9 cellular contexts compared by ENCODE assay signal in genomic region chr7:30148951-30149459, GRCh38. TPM values are rescaled to one million over a fixed set of nuclear protein-coding genes. Genes with fewer than 3 reads are reported as not detected.
A peak's percentile ranks its signal among the peaks of the same experiment; 100 is the strongest.
DNase-seq lines count a peak whose midpoint lies in the region; ATAC-seq, FAIRE-seq and TF ChIP-seq lines count a peak whose summit lies in the region.
"Had no signal": no experiment of that assay in that cellular context is flagged by ENCODE, and none has a peak within 500 bp of the region (broad histone marks: within the 10 kb centered on the region; RNA-seq: fewer than 3 reads in every experiment).

No MANE protein-coding gene starts in this region.

- H4K20me1 ChIP-seq in smooth muscle cell (ENCODE audit: low read depth) (no peaks in the 10 kb centered on the region), SK-N-SH (ENCODE audit: insufficient read depth) (no peaks in the 10 kb centered on the region)

- H3K27me3 ChIP-seq in pancreas, result no peaks in the 10 kb centered on the region
- no peaks in the 10 kb centered on the region for H3K27me3 ChIP-seq in smooth muscle cell (ENCODE audit: low read depth)
- H3K27me3 ChIP-seq in gastroesophageal sphincter, result no peaks in the 10 kb centered on the region
- no peaks in the 10 kb centered on the region for H3K27me3 ChIP-seq in SK-N-SH (ENCODE audit: insufficient read depth)

- no peaks in the 10 kb centered on the region for H3K9me3 Mint-ChIP-seq in activated naive CD8-positive, alpha-beta T cell (ENCODE audit: low read depth)

- intact Hi-C loops in pancreas (cut with DNase I), result no loop called here

- H3K27ac Mint-ChIP-seq in activated naive CD8-positive, alpha-beta T cell, result peak overlapping the region; percentile 29

- peaks cover 8% of the 10 kb centered on the region for H3K4me1 Mint-ChIP-seq in activated naive CD8-positive, alpha-beta T cell (ENCODE audit: low read depth)

- POLR2A ChIA-PET in SK-N-SH (lab: Yijun Ruan, JAX), result interaction anchor here (0.5 kb wide), 1 partner anchor 36 kb away, joined by 3 read pairs; no protein-coding TSS in a partner anchor

- H3K4me3 Mint-ChIP-seq in activated naive CD8-positive, alpha-beta T cell, result no peak overlapping the region

- TF ChIP-seq RAD21 in SK-N-SH (IDR thresholded peaks at IDR 0.05; ENCODE audit: low read length), result no peak

- H3K79me2 ChIP-seq in smooth muscle cell (ENCODE audit: low read depth), result no peaks in the 10 kb centered on the region
- H3K79me2 ChIP-seq in SK-N-SH (ENCODE audit: insufficient read depth), result peaks cover 20% of the 10 kb centered on the region; the same call in 1 of the 2 replicates

- H3K9me2 ChIP-seq in SK-N-SH, result no peaks in the 10 kb centered on the region

- H3K4me3 ChIP-seq in pancreas (no peak overlapping the region), smooth muscle cell (no peak overlapping the region), gastroesophageal sphincter (peak overlapping the region in 1 of 2 donors; percentile 6), SK-N-SH (ENCODE audit: low read depth in 2 of 2, low read length in 1 of 2) (no peak overlapping the region)
- H3K4me3 ChIP-seq: A549 had no signal

- TF ChIP-seq POLR2A in gastroesophageal sphincter (IDR thresholded peaks at IDR 0.05), result no peak

- H3K36me3 Mint-ChIP-seq in activated naive CD8-positive, alpha-beta T cell, result no peaks in the 10 kb centered on the region

- WGBS in pancreas, 2 donors, result 64 to 77% methylated on average over 13 of the region's 13 CpGs
- WGBS in smooth muscle cell (ENCODE audit: low lambda C conversion rate), result 86% methylated on average over 13 of the region's 13 CpGs
- 82% methylated on average over 6 of the region's 13 CpGs; no CpG with 5 or more reads in 1 of the 2 donors for WGBS in gastroesophageal sphincter (ENCODE audit: low coverage in 1 of 2), 2 donors
- WGBS in SK-N-SH (ENCODE audit: low lambda C conversion rate), result 85% methylated on average over 10 of the region's 13 CpGs

- H3K9ac ChIP-seq in smooth muscle cell (ENCODE audit: low read depth), result no peak overlapping the region
- H3K9ac ChIP-seq in SK-N-SH, result no peak overlapping the region

- ATAC-seq in pancreas, result peak; percentile 25 to 85 (median 68)
- no peak for ATAC-seq in gastroesophageal sphincter
- ATAC-seq: A549 had no signal

- no peaks in the 10 kb centered on the region for H3K27me3 Mint-ChIP-seq in activated naive CD8-positive, alpha-beta T cell

- H2AFZ ChIP-seq in smooth muscle cell (ENCODE audit: low read depth) (no peak overlapping the region), SK-N-SH (ENCODE audit: low read depth) (no peak overlapping the region)

- H3K9me3 ChIP-seq in pancreas, result no peaks in the 10 kb centered on the region
- no peaks in the 10 kb centered on the region for H3K9me3 ChIP-seq in smooth muscle cell (replicated peaks; ENCODE audit: low read depth)
- no peaks in the 10 kb centered on the region for H3K9me3 ChIP-seq in gastroesophageal sphincter
- no peaks in the 10 kb centered on the region for H3K9me3 ChIP-seq in SK-N-SH
- H3K9me3 ChIP-seq: A549 had no signal

- FAIRE-seq in pancreas (lab: Jason Lieb, UNC), result no peak
- FAIRE-seq: A549 had no signal

- no peak for TF ChIP-seq EP300 in gastroesophageal sphincter (IDR thresholded peaks at IDR 0.05)
- TF ChIP-seq EP300 in SK-N-SH (IDR thresholded peaks at IDR 0.05; ENCODE audit: borderline replicate concordance in 1 of 2, low read depth in 1 of 2, low read length in 1 of 2), result no peak

- TF ChIP-seq CTCF in pancreas (IDR thresholded peaks at IDR 0.05) (no peak), smooth muscle cell (IDR thresholded peaks at IDR 0.05; ENCODE audit: borderline replicate concordance, insufficient read depth, poor library complexity, severe bottlenecking) (no peak), gastroesophageal sphincter (IDR thresholded peaks at IDR 0.05) (no peak), SK-N-SH (IDR thresholded peaks at IDR 0.05) (no peak)

- DNase-seq in NCI-H1417 (lab: John Stamatoyannopoulos, UW) (peak in 2 of 3 experiments; percentile 69 to 76), NCI-H1417 treated with DMSO at 0.1 percent for 48 hours (lab: John Stamatoyannopoulos, UW) (no peak), NCI-H2029 treated with DMSO at 0.1 percent for 48 hours (lab: John Stamatoyannopoulos, UW) (peak; percentile 28), pancreas (peak in 2 of 6 donors; percentile 32 to 42), smooth muscle cell (lab: John Stamatoyannopoulos, UW; ENCODE audit: unreplicated experiment) (no peak), SK-N-SH (no peak)

- H3K27ac ChIP-seq in pancreas (peak overlapping the region in 2 of 4 donors; percentile 8 to 47), smooth muscle cell (ENCODE audit: low read depth) (no peak overlapping the region), gastroesophageal sphincter (no peak overlapping the region), SK-N-SH (ENCODE audit: low read depth in 2 of 2, low read length in 1 of 2) (no peak overlapping the region)
- H3K27ac ChIP-seq: A549 had no signal

- H3F3A ChIP-seq in smooth muscle cell (ENCODE audit: low read depth) (no peaks in the 10 kb centered on the region), SK-N-SH (replicated peaks; ENCODE audit: insufficient read depth) (no peaks in the 10 kb centered on the region)

- H3K4me1 ChIP-seq in pancreas (peaks cover 0 to 12% (median 6%) of the 10 kb centered on the region in 3 donors), smooth muscle cell (ENCODE audit: low read depth) (no peaks in the 10 kb centered on the region), gastroesophageal sphincter (peaks cover 16 to 72% (median 25%) of the 10 kb centered on the region in 3 donors), SK-N-SH (ENCODE audit: control insufficient read depth in 1 of 2, insufficient read depth in 2 of 2, low read depth in 1 of 2, low read length in 1 of 2) (peaks cover 0 to 22% of the 10 kb centered on the region in 2 experiments; a peak in 2 of 4 replicates)

- H3K4me2 ChIP-seq in smooth muscle cell (no peak overlapping the region), SK-N-SH (no peak overlapping the region)
- H3K4me2 ChIP-seq: A549 had no signal

- H3K36me3 ChIP-seq in pancreas (peaks cover 0 to 6% (median 0%) of the 10 kb centered on the region in 3 donors), smooth muscle cell (ENCODE audit: low read depth) (no peaks in the 10 kb centered on the region), gastroesophageal sphincter (peaks cover 0 to 59% of the 10 kb centered on the region in 2 donors), SK-N-SH (replicated peaks in 1 of 2; ENCODE audit: control insufficient read depth in 1 of 2, insufficient read depth in 2 of 2, low read length in 1 of 2) (peaks cover 18 to 25% of the 10 kb centered on the region in 2 experiments)

- CTCF ChIA-PET in SK-N-SH (lab: Yijun Ruan, JAX), result interaction anchor here (0.7 to 1.0 kb wide), 3 partner anchors 16 to 27 kb away, joined by 3 read pairs; no protein-coding TSS in a partner anchor

TF ChIP-seq in SK-N-SH, 30 proteins besides CTCF, POLR2A, EP300 and RAD21:
- TF ChIP-seq GATA2 (CRISPR knock-in tag; IDR thresholded peaks at IDR 0.05), result no peak
- TF ChIP-seq NRF1 (IDR thresholded peaks at IDR 0.05; ENCODE audit: low read depth, low read length), result no peak
- TF ChIP-seq, protein P1, sequence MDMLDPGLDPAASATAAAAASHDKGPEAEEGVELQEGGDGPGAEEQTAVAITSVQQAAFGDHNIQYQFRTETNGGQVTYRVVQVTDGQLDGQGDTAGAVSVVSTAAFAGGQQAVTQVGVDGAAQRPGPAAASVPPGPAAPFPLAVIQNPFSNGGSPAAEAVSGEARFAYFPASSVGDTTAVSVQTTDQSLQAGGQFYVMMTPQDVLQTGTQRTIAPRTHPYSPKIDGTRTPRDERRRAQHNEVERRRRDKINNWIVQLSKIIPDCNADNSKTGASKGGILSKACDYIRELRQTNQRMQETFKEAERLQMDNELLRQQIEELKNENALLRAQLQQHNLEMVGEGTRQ (IDR thresholded peaks at IDR 0.05; ENCODE audit: borderline replicate concordance, low read depth, low read length), result no peak
- no peak for TF ChIP-seq POLR2AphosphoS5 (IDR thresholded peaks at IDR 0.05; ENCODE audit: low read depth, low read length)
- TF ChIP-seq GABPA (IDR thresholded peaks at IDR 0.05; ENCODE audit: low read depth), result no peak
- no peak for TF ChIP-seq CHD2 (IDR thresholded peaks at IDR 0.05; ENCODE audit: low read length, partially characterized antibody)
- TF ChIP-seq, protein P2, sequence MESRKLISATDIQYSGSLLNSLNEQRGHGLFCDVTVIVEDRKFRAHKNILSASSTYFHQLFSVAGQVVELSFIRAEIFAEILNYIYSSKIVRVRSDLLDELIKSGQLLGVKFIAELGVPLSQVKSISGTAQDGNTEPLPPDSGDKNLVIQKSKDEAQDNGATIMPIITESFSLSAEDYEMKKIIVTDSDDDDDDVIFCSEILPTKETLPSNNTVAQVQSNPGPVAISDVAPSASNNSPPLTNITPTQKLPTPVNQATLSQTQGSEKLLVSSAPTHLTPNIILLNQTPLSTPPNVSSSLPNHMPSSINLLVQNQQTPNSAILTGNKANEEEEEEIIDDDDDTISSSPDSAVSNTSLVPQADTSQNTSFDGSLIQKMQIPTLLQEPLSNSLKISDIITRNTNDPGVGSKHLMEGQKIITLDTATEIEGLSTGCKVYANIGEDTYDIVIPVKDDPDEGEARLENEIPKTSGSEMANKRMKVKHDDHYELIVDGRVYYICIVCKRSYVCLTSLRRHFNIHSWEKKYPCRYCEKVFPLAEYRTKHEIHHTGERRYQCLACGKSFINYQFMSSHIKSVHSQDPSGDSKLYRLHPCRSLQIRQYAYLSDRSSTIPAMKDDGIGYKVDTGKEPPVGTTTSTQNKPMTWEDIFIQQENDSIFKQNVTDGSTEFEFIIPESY (IDR thresholded peaks at IDR 0.05; ENCODE audit: borderline replicate concordance, low read depth), result no peak
- no peak for TF ChIP-seq JUND (IDR thresholded peaks at IDR 0.05)
- TF ChIP-seq YY1 (IDR thresholded peaks at IDR 0.05; ENCODE audit: low read depth), result no peak

RNA-seq across cellular contexts. Expression of gene MTURN, which starts 14.2 kb away (rescaled TPM):
- 10 to 100 TPM in 4 of 6 donors, 1 to 10 TPM in 2; 8.7 to 12.8 (median 11.4) TPM for total RNA-seq in pancreas
- 10 to 100 TPM in 1 of 2 donors, 1 to 10 TPM in 1; 8.7 to 14.9 TPM for polyA plus RNA-seq in pancreas
- 3.9 and 13.1 TPM in 2 replicates for total RNA-seq in smooth muscle cell
- 3.1 and 5.9 TPM in 2 replicates for polyA plus RNA-seq in smooth muscle cell
- total RNA-seq in gastroesophageal sphincter, result 100 to 1,000 TPM; 196 to 252 (median 225) TPM
- 9.0 and 12.9 TPM in 2 replicates for polyA plus RNA-seq in SK-N-SH (2012; rRNA removed)
- polyA plus RNA-seq in SK-N-SH (2012; cell fraction: cytosol; rRNA removed), result 10.5 and 10.6 TPM in 2 replicates
- 17.0 and 25.3 TPM in 2 replicates for polyA plus RNA-seq in SK-N-SH (2012; cell fraction: nucleus; rRNA removed)

Comparison
In these comparisons a context has a peak if more than half of its experiments do, and no peak if none do; other contexts are left out.
1. DNase-seq: peak in NCI-H1417 (2 of 3) and NCI-H2029 treated with DMSO at 0.1 percent for 48 hours (single experiment); none in NCI-H1417 treated with DMSO at 0.1 percent for 48 hours (single experiment), smooth muscle cell (single experiment) and SK-N-SH (single experiment).
2. RNA of gene MTURN, which starts 14.2 kb away (total RNA-seq): 196 to 252 TPM in gastroesophageal sphincter; 8.7 to 12.8 TPM in pancreas and 3.9 to 13.1 TPM in smooth muscle cell; every median in the first group is over 10 times any median in the second.